In genomic region chr16:78059806-78060205, GRCh38 we compare ENCODE assay signal across 10 cellular contexts. TPM values are rescaled to one million over a fixed set of nuclear protein-coding genes. Genes with fewer than 3 reads are reported as not detected.
"Had no signal": no experiment of that assay in that cellular context is flagged by ENCODE, and none has a peak within 500 bp of the region (broad histone marks: within the 10 kb centered on the region; RNA-seq: fewer than 3 reads in every experiment).

No MANE protein-coding gene starts in this region.

RNA-seq across cellular contexts. Expression of gene CLEC3A, which starts 37.5 kb away (rescaled TPM):
- total RNA-seq: OCI-LY7, PC-3, PC-9, Peyer's patch, Right ventricle myocardium inferior, Right ventricle myocardium superior, RPMI7951, SJCRH30, SJSA1, SK-MEL-5 had no signal
